Comparison of ENCODE assay signal across 1 cellular context in genomic region chr15:69164807-69165636, GRCh38.
TF ChIP-seq lines count a peak whose summit lies in the region.

No MANE protein-coding gene starts in this region.

TF ChIP-seq in K562, 482 proteins besides CTCF, POLR2A, EP300 and RAD21 (continued from another document and continues in another):
- TF ChIP-seq AFF1 (IDR thresholded peaks at IDR 0.05; ENCODE audit: low read depth in 1 of 2, partially characterized antibody in 2 of 2) (peak in 1 of 2 experiments; percentile 47), HEY1 (CRISPR knock-in tag; IDR thresholded peaks at IDR 0.05; ENCODE audit: borderline replicate concordance) (no peak), NRF1 (conservative IDR thresholded peaks at IDR 0.05 in 1 of 2, IDR thresholded peaks at IDR 0.05 in 1 of 2) (no peak), RBM17 (IDR thresholded peaks at IDR 0.05; ENCODE audit: borderline replicate concordance, low read depth, low read length) (no peak), HDAC2 (IDR thresholded peaks at IDR 0.05) (peak; percentile 32; the same call in 1 of the 2 replicates), PURB (CRISPR knock-in tag; IDR thresholded peaks at IDR 0.05; ENCODE audit: low read depth) (no peak), ATF7 (IDR thresholded peaks at IDR 0.05) (peak; percentile 53; the same call in 1 of the 2 replicates), MEIS2 (IDR thresholded peaks at IDR 0.05; ENCODE audit: partially characterized antibody) (peak; percentile 89), POLR2G (IDR thresholded peaks at IDR 0.05; ENCODE audit: low read depth, low read length) (no peak), ZNF197 (CRISPR knock-in tag; IDR thresholded peaks at IDR 0.05; ENCODE audit: low read depth) (no peak), SMAD3 (CRISPR knock-in tag; conservative IDR thresholded peaks at IDR 0.05) (no peak), SMARCC2 (IDR thresholded peaks at IDR 0.05; ENCODE audit: low read depth) (0 out of 2 replicates have a peak, but pooled peaks have one; percentile 19), SREBF1 (IDR thresholded peaks at IDR 0.05; ENCODE audit: borderline replicate concordance, low read depth, low read length) (no peak), MAFF (IDR thresholded peaks at IDR 0.05; ENCODE audit: low read length) (no peak), MTA1 (IDR thresholded peaks at IDR 0.05; ENCODE audit: borderline replicate concordance) (no peak), PCBP2 (IDR thresholded peaks at IDR 0.05; ENCODE audit: low read depth, low read length, poor library complexity, severe bottlenecking) (no peak), ZKSCAN3 (CRISPR knock-in tag; IDR thresholded peaks at IDR 0.05) (no peak), TFE3 (CRISPR knock-in tag; IDR thresholded peaks at IDR 0.05) (no peak), HMBOX1 (IDR thresholded peaks at IDR 0.05) (peak; percentile 75), ZNF224 (CRISPR knock-in tag; IDR thresholded peaks at IDR 0.05) (no peak), ZEB2 (IDR thresholded peaks at IDR 0.05) (peak; percentile 83; the same call in 1 of the 2 replicates), MCM3 (IDR thresholded peaks at IDR 0.05) (no peak), CEBPG (CRISPR knock-in tag; IDR thresholded peaks at IDR 0.05) (peak; percentile 56; the same call in 1 of the 2 replicates), CEBPG (tag; conservative IDR thresholded peaks at IDR 0.05 in 1 of 2, IDR thresholded peaks at IDR 0.05 in 1 of 2) (peak; percentile 66 to 89), ZNF174 (CRISPR knock-in tag; IDR thresholded peaks at IDR 0.05) (no peak), ZNF518B (CRISPR knock-in tag; IDR thresholded peaks at IDR 0.05) (no peak), ARNT (IDR thresholded peaks at IDR 0.05) (peak in 1 of 2 experiments; percentile 67; a peak in 1 of 4 replicates), SMARCE1 (IDR thresholded peaks at IDR 0.05) (peak; percentile 47; the same call in 1 of the 2 replicates), CEBPZ (IDR thresholded peaks at IDR 0.05; ENCODE audit: borderline replicate concordance, low read depth, low read length) (no peak), CHAMP1 (IDR thresholded peaks at IDR 0.05) (no peak), PBX2 (CRISPR knock-in tag; IDR thresholded peaks at IDR 0.05; ENCODE audit: low read depth) (no peak), PBX2 (tag; conservative IDR thresholded peaks at IDR 0.05; ENCODE audit: low read depth) (peak; percentile 77), ZNF280A (IDR thresholded peaks at IDR 0.05; ENCODE audit: low read depth, partially characterized antibody) (no peak), USF2 (CRISPR knock-in tag; IDR thresholded peaks at IDR 0.05) (no peak)
